ENCODE assay signal across 1 cellular context in genomic region chr18:267688-268552, GRCh38.
A peak's percentile ranks its signal among the peaks of the same experiment; 100 is the strongest.
TF ChIP-seq lines count a peak whose summit lies in the region.

A gene with protein sequence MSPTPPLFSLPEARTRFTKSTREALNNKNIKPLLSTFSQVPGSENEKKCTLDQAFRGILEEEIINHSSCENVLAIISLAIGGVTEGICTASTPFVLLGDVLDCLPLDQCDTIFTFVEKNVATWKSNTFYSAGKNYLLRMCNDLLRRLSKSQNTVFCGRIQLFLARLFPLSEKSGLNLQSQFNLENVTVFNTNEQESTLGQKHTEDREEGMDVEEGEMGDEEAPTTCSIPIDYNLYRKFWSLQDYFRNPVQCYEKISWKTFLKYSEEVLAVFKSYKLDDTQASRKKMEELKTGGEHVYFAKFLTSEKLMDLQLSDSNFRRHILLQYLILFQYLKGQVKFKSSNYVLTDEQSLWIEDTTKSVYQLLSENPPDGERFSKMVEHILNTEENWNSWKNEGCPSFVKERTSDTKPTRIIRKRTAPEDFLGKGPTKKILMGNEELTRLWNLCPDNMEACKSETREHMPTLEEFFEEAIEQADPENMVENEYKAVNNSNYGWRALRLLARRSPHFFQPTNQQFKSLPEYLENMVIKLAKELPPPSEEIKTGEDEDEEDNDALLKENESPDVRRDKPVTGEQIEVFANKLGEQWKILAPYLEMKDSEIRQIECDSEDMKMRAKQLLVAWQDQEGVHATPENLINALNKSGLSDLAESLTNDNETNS (minus strand): TSS chr18:268047. CDS start chr18:268019, 28 bp downstream.

TF ChIP-seq in HepG2, 621 proteins besides CTCF, POLR2A, EP300 and RAD21 (continued from another document and continues in another):
- TF ChIP-seq, protein P1, sequence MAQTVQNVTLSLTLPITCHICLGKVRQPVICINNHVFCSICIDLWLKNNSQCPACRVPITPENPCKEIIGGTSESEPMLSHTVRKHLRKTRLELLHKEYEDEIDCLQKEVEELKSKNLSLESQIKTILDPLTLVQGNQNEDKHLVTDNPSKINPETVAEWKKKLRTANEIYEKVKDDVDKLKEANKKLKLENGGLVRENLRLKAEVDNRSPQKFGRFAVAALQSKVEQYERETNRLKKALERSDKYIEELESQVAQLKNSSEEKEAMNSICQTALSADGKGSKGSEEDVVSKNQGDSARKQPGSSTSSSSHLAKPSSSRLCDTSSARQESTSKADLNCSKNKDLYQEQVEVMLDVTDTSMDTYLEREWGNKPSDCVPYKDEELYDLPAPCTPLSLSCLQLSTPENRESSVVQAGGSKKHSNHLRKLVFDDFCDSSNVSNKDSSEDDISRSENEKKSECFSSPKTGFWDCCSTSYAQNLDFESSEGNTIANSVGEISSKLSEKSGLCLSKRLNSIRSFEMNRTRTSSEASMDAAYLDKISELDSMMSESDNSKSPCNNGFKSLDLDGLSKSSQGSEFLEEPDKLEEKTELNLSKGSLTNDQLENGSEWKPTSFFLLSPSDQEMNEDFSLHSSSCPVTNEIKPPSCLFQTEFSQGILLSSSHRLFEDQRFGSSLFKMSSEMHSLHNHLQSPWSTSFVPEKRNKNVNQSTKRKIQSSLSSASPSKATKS (CRISPR knock-in tag; IDR thresholded peaks at IDR 0.05): peak; percentile 94; the same call in 1 of the 2 replicates
- peak; percentile 78; the same call in 1 of the 2 replicates for TF ChIP-seq ZNF225 (CRISPR knock-in tag; IDR thresholded peaks at IDR 0.05)
- peak; percentile 67; the same call in 1 of the 2 replicates for TF ChIP-seq NAIF1 (CRISPR knock-in tag; IDR thresholded peaks at IDR 0.05; ENCODE audit: borderline replicate concordance)
- TF ChIP-seq, protein P2, sequence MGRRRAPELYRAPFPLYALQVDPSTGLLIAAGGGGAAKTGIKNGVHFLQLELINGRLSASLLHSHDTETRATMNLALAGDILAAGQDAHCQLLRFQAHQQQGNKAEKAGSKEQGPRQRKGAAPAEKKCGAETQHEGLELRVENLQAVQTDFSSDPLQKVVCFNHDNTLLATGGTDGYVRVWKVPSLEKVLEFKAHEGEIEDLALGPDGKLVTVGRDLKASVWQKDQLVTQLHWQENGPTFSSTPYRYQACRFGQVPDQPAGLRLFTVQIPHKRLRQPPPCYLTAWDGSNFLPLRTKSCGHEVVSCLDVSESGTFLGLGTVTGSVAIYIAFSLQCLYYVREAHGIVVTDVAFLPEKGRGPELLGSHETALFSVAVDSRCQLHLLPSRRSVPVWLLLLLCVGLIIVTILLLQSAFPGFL (CRISPR knock-in tag; IDR thresholded peaks at IDR 0.05): 0 out of 2 replicates have a peak, but pooled peaks have one; percentile 22
- TF ChIP-seq ZNF280D (CRISPR knock-in tag; IDR thresholded peaks at IDR 0.05): peak; percentile 94
- TF ChIP-seq, protein P3, sequence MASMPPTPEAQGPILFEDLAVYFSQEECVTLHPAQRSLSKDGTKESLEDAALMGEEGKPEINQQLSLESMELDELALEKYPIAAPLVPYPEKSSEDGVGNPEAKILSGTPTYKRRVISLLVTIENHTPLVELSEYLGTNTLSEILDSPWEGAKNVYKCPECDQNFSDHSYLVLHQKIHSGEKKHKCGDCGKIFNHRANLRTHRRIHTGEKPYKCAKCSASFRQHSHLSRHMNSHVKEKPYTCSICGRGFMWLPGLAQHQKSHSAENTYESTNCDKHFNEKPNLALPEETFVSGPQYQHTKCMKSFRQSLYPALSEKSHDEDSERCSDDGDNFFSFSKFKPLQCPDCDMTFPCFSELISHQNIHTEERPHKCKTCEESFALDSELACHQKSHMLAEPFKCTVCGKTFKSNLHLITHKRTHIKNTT (CRISPR knock-in tag; IDR thresholded peaks at IDR 0.05): no peak
- TF ChIP-seq ZNF614 (CRISPR knock-in tag; IDR thresholded peaks at IDR 0.05; ENCODE audit: borderline replicate concordance): 0 out of 2 replicates have a peak, but pooled peaks have one; percentile 56
- TF ChIP-seq TBX2 (CRISPR knock-in tag; IDR thresholded peaks at IDR 0.05; ENCODE audit: borderline replicate concordance): peak; percentile 89
- TF ChIP-seq, protein P4, sequence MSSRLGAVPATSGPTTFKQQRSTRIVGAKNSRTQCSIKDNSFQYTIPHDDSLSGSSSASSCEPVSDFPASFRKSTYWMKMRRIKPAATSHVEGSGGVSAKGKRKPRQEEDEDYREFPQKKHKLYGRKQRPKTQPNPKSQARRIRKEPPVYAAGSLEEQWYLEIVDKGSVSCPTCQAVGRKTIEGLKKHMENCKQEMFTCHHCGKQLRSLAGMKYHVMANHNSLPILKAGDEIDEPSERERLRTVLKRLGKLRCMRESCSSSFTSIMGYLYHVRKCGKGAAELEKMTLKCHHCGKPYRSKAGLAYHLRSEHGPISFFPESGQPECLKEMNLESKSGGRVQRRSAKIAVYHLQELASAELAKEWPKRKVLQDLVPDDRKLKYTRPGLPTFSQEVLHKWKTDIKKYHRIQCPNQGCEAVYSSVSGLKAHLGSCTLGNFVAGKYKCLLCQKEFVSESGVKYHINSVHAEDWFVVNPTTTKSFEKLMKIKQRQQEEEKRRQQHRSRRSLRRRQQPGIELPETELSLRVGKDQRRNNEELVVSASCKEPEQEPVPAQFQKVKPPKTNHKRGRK (CRISPR knock-in tag; IDR thresholded peaks at IDR 0.05): 0 out of 2 replicates have a peak, but pooled peaks have one; percentile 38
- TF ChIP-seq, protein P5, sequence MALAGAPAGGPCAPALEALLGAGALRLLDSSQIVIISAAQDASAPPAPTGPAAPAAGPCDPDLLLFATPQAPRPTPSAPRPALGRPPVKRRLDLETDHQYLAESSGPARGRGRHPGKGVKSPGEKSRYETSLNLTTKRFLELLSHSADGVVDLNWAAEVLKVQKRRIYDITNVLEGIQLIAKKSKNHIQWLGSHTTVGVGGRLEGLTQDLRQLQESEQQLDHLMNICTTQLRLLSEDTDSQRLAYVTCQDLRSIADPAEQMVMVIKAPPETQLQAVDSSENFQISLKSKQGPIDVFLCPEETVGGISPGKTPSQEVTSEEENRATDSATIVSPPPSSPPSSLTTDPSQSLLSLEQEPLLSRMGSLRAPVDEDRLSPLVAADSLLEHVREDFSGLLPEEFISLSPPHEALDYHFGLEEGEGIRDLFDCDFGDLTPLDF (CRISPR knock-in tag; IDR thresholded peaks at IDR 0.05): peak; percentile 67; the same call in 1 of the 2 replicates
- TF ChIP-seq ZNF639 (CRISPR knock-in tag; conservative IDR thresholded peaks at IDR 0.05): peak; percentile 69; the same call in 1 of the 2 replicates
- TF ChIP-seq, protein P6, sequence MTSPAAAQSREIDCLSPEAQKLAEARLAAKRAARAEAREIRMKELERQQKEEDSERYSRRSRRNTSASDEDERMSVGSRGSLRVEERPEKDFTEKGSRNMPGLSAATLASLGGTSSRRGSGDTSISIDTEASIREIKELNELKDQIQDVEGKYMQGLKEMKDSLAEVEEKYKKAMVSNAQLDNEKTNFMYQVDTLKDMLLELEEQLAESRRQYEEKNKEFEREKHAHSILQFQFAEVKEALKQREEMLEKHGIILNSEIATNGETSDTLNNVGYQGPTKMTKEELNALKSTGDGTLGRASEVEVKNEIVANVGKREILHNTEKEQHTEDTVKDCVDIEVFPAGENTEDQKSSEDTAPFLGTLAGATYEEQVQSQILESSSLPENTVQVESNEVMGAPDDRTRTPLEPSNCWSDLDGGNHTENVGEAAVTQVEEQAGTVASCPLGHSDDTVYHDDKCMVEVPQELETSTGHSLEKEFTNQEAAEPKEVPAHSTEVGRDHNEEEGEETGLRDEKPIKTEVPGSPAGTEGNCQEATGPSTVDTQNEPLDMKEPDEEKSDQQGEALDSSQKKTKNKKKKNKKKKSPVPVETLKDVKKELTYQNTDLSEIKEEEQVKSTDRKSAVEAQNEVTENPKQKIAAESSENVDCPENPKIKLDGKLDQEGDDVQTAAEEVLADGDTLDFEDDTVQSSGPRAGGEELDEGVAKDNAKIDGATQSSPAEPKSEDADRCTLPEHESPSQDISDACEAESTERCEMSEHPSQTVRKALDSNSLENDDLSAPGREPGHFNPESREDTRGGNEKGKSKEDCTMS (CRISPR knock-in tag; conservative IDR thresholded peaks at IDR 0.05): no peak
- TF ChIP-seq ATF7 (IDR thresholded peaks at IDR 0.05): peak; percentile 62; the same call in 1 of the 2 replicates
- TF ChIP-seq ATF7 (CRISPR knock-in tag; IDR thresholded peaks at IDR 0.05): 0 out of 2 replicates have a peak, but pooled peaks have one; percentile 43
- no peak for TF ChIP-seq FIP1L1 (IDR thresholded peaks at IDR 0.05; ENCODE audit: borderline replicate concordance, insufficient read depth, low read depth, low read length)
- TF ChIP-seq MBD4 (IDR thresholded peaks at IDR 0.05; ENCODE audit: borderline replicate concordance, low read length): no peak
- 0 out of 2 replicates have a peak, but pooled peaks have one; percentile 57 for TF ChIP-seq ZNF253 (CRISPR knock-in tag; IDR thresholded peaks at IDR 0.05; ENCODE audit: borderline replicate concordance)
- TF ChIP-seq, protein P7, sequence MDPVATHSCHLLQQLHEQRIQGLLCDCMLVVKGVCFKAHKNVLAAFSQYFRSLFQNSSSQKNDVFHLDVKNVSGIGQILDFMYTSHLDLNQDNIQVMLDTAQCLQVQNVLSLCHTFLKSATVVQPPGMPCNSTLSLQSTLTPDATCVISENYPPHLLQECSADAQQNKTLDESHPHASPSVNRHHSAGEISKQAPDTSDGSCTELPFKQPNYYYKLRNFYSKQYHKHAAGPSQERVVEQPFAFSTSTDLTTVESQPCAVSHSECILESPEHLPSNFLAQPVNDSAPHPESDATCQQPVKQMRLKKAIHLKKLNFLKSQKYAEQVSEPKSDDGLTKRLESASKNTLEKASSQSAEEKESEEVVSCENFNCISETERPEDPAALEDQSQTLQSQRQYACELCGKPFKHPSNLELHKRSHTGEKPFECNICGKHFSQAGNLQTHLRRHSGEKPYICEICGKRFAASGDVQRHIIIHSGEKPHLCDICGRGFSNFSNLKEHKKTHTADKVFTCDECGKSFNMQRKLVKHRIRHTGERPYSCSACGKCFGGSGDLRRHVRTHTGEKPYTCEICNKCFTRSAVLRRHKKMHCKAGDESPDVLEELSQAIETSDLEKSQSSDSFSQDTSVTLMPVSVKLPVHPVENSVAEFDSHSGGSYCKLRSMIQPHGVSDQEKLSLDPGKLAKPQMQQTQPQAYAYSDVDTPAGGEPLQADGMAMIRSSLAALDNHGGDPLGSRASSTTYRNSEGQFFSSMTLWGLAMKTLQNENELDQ (CRISPR knock-in tag; IDR thresholded peaks at IDR 0.05; ENCODE audit: borderline replicate concordance): no peak
- no peak for TF ChIP-seq ZNF546 (CRISPR knock-in tag; conservative IDR thresholded peaks at IDR 0.05)
- TF ChIP-seq TEAD2 (CRISPR knock-in tag; IDR thresholded peaks at IDR 0.05): no peak
- TF ChIP-seq ZNF331 (CRISPR knock-in tag; IDR thresholded peaks at IDR 0.05): peak; percentile 83
- no peak for TF ChIP-seq ZNF432 (CRISPR knock-in tag; IDR thresholded peaks at IDR 0.05; ENCODE audit: borderline replicate concordance)
- TF ChIP-seq, protein P8, sequence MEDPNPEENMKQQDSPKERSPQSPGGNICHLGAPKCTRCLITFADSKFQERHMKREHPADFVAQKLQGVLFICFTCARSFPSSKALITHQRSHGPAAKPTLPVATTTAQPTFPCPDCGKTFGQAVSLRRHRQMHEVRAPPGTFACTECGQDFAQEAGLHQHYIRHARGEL (CRISPR knock-in tag; IDR thresholded peaks at IDR 0.05): peak; percentile 19; the same call in 1 of the 2 replicates
- no peak for TF ChIP-seq MED13 (CRISPR knock-in tag; IDR thresholded peaks at IDR 0.05)
- no peak for TF ChIP-seq SP1 (IDR thresholded peaks at IDR 0.05)
- TF ChIP-seq SP1 (CRISPR knock-in tag; IDR thresholded peaks at IDR 0.05): peak; percentile 74
- TF ChIP-seq ZNF737 (CRISPR knock-in tag; IDR thresholded peaks at IDR 0.05; ENCODE audit: borderline replicate concordance): peak; percentile 90; the same call in 1 of the 2 replicates
- no peak for TF ChIP-seq ZNF101 (CRISPR knock-in tag; IDR thresholded peaks at IDR 0.05; ENCODE audit: borderline replicate concordance, low read depth)
- peak; percentile 89; the same call in 1 of the 2 replicates for TF ChIP-seq SIN3B (IDR thresholded peaks at IDR 0.05; ENCODE audit: low read length)
- TF ChIP-seq ZNF136 (CRISPR knock-in tag; IDR thresholded peaks at IDR 0.05; ENCODE audit: low read depth): 0 out of 2 replicates have a peak, but pooled peaks have one; percentile 51
- TF ChIP-seq ZNF773 (CRISPR knock-in tag; IDR thresholded peaks at IDR 0.05; ENCODE audit: borderline replicate concordance): no peak
- TF ChIP-seq ATF6 (CRISPR knock-in tag; conservative IDR thresholded peaks at IDR 0.05): no peak
- peak; percentile 74 for TF ChIP-seq SALL2 (CRISPR knock-in tag; IDR thresholded peaks at IDR 0.05)
